ENCODE assay signal across 23 cellular contexts in the genomic region with DNA sequence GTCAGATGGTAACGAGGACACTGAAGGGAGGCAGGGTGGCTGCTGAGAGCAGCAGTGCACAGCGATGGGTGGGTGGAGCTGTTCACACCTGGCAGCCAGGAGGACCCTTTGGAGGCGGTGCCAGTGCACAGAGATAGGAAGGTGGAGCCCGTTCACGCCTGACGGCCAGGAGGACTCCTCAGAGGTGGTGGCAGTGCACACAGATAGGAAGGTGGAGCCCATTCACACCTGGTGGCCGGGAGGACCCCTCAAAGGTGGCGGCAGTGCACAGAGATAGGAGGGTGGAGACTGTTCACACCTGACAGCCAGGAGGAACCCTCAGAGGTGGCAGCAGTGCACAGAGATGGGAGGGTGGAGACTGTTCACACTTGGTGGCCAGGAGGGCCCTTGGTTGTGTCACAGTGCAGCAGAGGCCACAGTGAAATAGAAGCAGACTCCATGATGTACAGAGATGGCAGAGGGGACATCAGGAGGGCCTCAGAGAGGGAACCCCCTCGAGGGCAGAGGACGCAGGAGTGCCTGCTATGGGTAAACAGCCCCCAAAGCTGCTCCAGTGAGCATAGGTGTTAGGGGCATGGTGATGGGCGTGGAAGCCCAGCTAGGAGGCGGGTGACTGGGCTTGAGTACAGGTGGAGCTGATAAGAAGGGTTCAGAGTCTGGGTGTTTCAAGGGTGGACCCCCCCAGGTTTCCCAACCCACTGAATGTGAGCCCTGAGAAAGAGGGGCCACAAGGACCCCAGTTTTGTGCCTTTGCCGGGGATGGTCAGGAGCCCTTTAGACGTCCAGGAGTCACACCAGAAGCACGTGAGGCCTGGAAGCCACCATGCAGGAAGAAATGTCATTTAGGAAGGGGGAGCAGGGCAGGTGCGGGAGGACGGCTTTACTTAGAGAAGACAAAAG.
"Had no signal": no experiment of that assay in that cellular context is flagged by ENCODE, and none has a peak within 500 bp of the region (broad histone marks: within the 10 kb centered on the region; RNA-seq: fewer than 3 reads in every experiment).

No MANE protein-coding gene starts in this region.

- H3K4me1 Mint-ChIP-seq: activated CD4-positive, alpha-beta T cell treated with anti-CD3 and anti-CD28 coated beads for 36 hours; activated naive CD8-positive, alpha-beta T cell treated with anti-CD3 and anti-CD28 coated beads, Interleukin-2, amount 50 U/mL, for 24 hours had no signal

- H3K4me3 Mint-ChIP-seq: activated CD4-positive, alpha-beta T cell treated with anti-CD3 and anti-CD28 coated beads for 36 hours; activated naive CD8-positive, alpha-beta T cell treated with anti-CD3 and anti-CD28 coated beads, Interleukin-2, amount 50 U/mL, for 24 hours; activated T-cell treated with anti-CD3 and anti-CD28 coated beads, Interleukin-2, amount 50 U/mL, for 4 hours; dendritic cell treated with granulocyte-macrophage colony-stimulating factor and Interleukin-4, amounts not matched to agents 40 ng/mL and 50 ng/mL, for 4 days; naive thymus-derived CD4-positive, alpha-beta T cell; neural progenitor cell; stimulated activated naive CD8-positive, alpha-beta T cell treated with anti-CD3 and anti-CD28 coated beads, Interleukin-15, Interleukin-2, amounts not matched to agents 100 ng/mL and 50 ng/mL, for 24 hours had no signal

- ATAC-seq: activated CD4-positive, alpha-beta T cell treated with anti-CD3 and anti-CD28 coated beads for 36 hours; activated naive CD8-positive, alpha-beta T cell treated with anti-CD3 and anti-CD28 coated beads, Interleukin-2, amount 50 U/mL, for 24 hours; activated T-cell treated with anti-CD3 and anti-CD28 coated beads, Interleukin-2, amount 50 U/mL, for 4 hours; lower lobe of right lung; naive thymus-derived CD4-positive, alpha-beta T cell had no signal

- H3K4me1 ChIP-seq: lower lobe of right lung, prostate gland, spleen, suprapubic skin, transverse colon had no signal

- DNase-seq: activated CD4-positive, alpha-beta T cell treated with anti-CD3 and anti-CD28 coated beads for 36 hours; activated CD4-positive, alpha-beta T cell treated with anti-CD3 and anti-CD28 coated beads, Interleukin-2, amount 50 U/mL, for 48 hours; activated CD8-positive, alpha-beta memory T cell treated with anti-CD3 and anti-CD28 coated beads, Interleukin-2, amount 50 U/mL, for 48 hours; activated naive CD4-positive, alpha-beta T cell treated with anti-CD3 and anti-CD28 coated beads, Interleukin-2, amount 50 U/mL, for 16 hours; activated naive CD8-positive, alpha-beta T cell treated with anti-CD3 and anti-CD28 coated beads, Interleukin-2, amount 50 U/mL, for 24 hours; activated T-cell treated with anti-CD3 and anti-CD28 coated beads, Interleukin-2, amount 50 U/mL, for 4 hours; effector CD4-positive, alpha-beta T cell; erythroblast; foreskin fibroblast; kidney; lower lobe of right lung; mesendoderm; naive thymus-derived CD4-positive, alpha-beta T cell; spleen; stimulated activated CD4-positive, alpha-beta T cell treated with anti-CD3 and anti-CD28 coated beads, Interleukin-4, amount 100 ng/mL, for 1 hour; T-helper 9 cell; transverse colon had no signal

- H3K36me3 ChIP-seq: lower lobe of right lung, neural progenitor cell, prostate gland, spleen, suprapubic skin, transverse colon had no signal

- H3K9ac ChIP-seq: neural progenitor cell had no signal

- H3K36me3 Mint-ChIP-seq: naive thymus-derived CD4-positive, alpha-beta T cell; neural progenitor cell had no signal

- H3K27ac Mint-ChIP-seq: activated CD4-positive, alpha-beta T cell treated with anti-CD3 and anti-CD28 coated beads for 36 hours; activated naive CD8-positive, alpha-beta T cell treated with anti-CD3 and anti-CD28 coated beads, Interleukin-2, amount 50 U/mL, for 24 hours; activated T-helper 2 cell treated with anti-CD3 and anti-CD28 coated beads, Interferon-gamma antibody, Interleukin-2, Interleukin-4, amounts not matched to agents 10 μg/mL and 5 μg/mL and 100 μg/mL, durations not matched to agents 14 hours and 24 hours and 36 hours; dendritic cell treated with granulocyte-macrophage colony-stimulating factor and Interleukin-4, amounts not matched to agents 40 ng/mL and 50 ng/mL, for 4 days; naive thymus-derived CD4-positive, alpha-beta T cell; neural progenitor cell; stimulated activated naive CD8-positive, alpha-beta T cell treated with anti-CD3 and anti-CD28 coated beads, Interleukin-15, Interleukin-2, amounts not matched to agents 100 ng/mL and 50 ng/mL, for 24 hours had no signal

- H3K9me3 Mint-ChIP-seq: activated naive CD8-positive, alpha-beta T cell treated with anti-CD3 and anti-CD28 coated beads, Interleukin-2, amount 50 U/mL, for 24 hours; activated T-cell treated with anti-CD3 and anti-CD28 coated beads, Interleukin-2, amount 50 U/mL, for 4 hours; activated T-helper 2 cell treated with anti-CD3 and anti-CD28 coated beads, Interferon-gamma antibody, Interleukin-2, Interleukin-4, amounts not matched to agents 10 μg/mL and 5 μg/mL and 100 μg/mL, durations not matched to agents 14 hours and 24 hours and 36 hours; dendritic cell treated with granulocyte-macrophage colony-stimulating factor and Interleukin-4, amounts not matched to agents 40 ng/mL and 50 ng/mL, for 4 days; stimulated activated naive CD8-positive, alpha-beta T cell treated with anti-CD3 and anti-CD28 coated beads, Interleukin-15, Interleukin-2, amounts not matched to agents 100 ng/mL and 50 ng/mL, for 24 hours had no signal

- H3K4me2 ChIP-seq: neural progenitor cell had no signal

- H3K27me3 ChIP-seq: neural progenitor cell, transverse colon had no signal

- H3K9me3 ChIP-seq: lower lobe of right lung, prostate gland, spleen, suprapubic skin, transverse colon had no signal

- H2AFZ ChIP-seq: neural progenitor cell had no signal

- H3K27ac ChIP-seq: lower lobe of right lung, neural progenitor cell, prostate gland, spleen, suprapubic skin, transverse colon had no signal

- H3K4me3 ChIP-seq: lower lobe of right lung, neural progenitor cell, prostate gland, spleen, suprapubic skin, transverse colon had no signal

- H3K27me3 Mint-ChIP-seq: activated naive CD8-positive, alpha-beta T cell treated with anti-CD3 and anti-CD28 coated beads, Interleukin-2, amount 50 U/mL, for 24 hours; dendritic cell treated with granulocyte-macrophage colony-stimulating factor and Interleukin-4, amounts not matched to agents 40 ng/mL and 50 ng/mL, for 4 days had no signal
